In genomic region chr1:229318056-229318455, GRCh38 we compare ENCODE assay signal across 28 cellular contexts. TPM values are rescaled to one million over a fixed set of nuclear protein-coding genes. Genes with fewer than 3 reads are reported as not detected.
A peak's percentile ranks its signal among the peaks of the same experiment; 100 is the strongest.
DNase-seq lines count a peak whose midpoint lies in the region; ATAC-seq, FAIRE-seq and TF ChIP-seq lines count a peak whose summit lies in the region.
"Had no signal": no experiment of that assay in that cellular context is flagged by ENCODE, and none has a peak within 500 bp of the region (broad histone marks: within the 10 kb centered on the region; RNA-seq: fewer than 3 reads in every experiment).

No MANE protein-coding gene starts in this region.

- FAIRE-seq in endothelial cell of umbilical vein (lab: Jason Lieb, UNC): no peak
- FAIRE-seq: H1 had no signal

- H3K36me3 ChIP-seq in CD8-positive, alpha-beta T cell (ENCODE audit: insufficient read depth, low read length): peaks cover 8% of the 10 kb centered on the region
- no peaks in the 10 kb centered on the region for H3K36me3 ChIP-seq in endothelial cell of umbilical vein (ENCODE audit: control insufficient read depth in 2 of 2, extremely low read depth in 1 of 2, insufficient read depth in 2 of 2, low read length in 2 of 2)
- H3K36me3 ChIP-seq in CD4-positive, alpha-beta memory T cell (ENCODE audit: insufficient read depth, low read length): peaks cover 4% of the 10 kb centered on the region
- H3K36me3 ChIP-seq: ovary had no signal

- H3K4me2 ChIP-seq in endothelial cell of umbilical vein (ENCODE audit: insufficient read depth, low read length): no peak overlapping the region

- ATAC-seq in CD8-positive, alpha-beta T cell: no peak
- ATAC-seq: heart left ventricle; left lobe of liver; natural killer cell treated with Interleukin-12 subunit alpha and Interleukin-12 subunit beta and Interleukin-15 and Interleukin-18, amount 100 ng/mL, for 72 hours; stimulated activated effector memory CD8-positive, alpha-beta T cell treated with anti-CD3 and anti-CD28 coated beads, Interleukin-12 subunit alpha, Interleukin-12 subunit beta, amount 100 ng/mL, for 72 hours had no signal

- POLR2A ChIA-PET in CD8-positive, alpha-beta T cell (lab: Charles Lee): no interaction called here
- POLR2A ChIA-PET in endothelial cell of umbilical vein (lab: Charles Lee): no interaction called here
- POLR2A ChIA-PET in CD4-positive, alpha-beta memory T cell (lab: Charles Lee; ENCODE audit: partially characterized antibody): no interaction called here

- no peaks in the 10 kb centered on the region for H3K4me1 ChIP-seq in CD8-positive, alpha-beta T cell (ENCODE audit: insufficient read depth, low read length)
- no peaks in the 10 kb centered on the region for H3K4me1 ChIP-seq in endothelial cell of umbilical vein (ENCODE audit: control insufficient read depth, extremely low read depth, insufficient read depth, low read length)
- no peaks in the 10 kb centered on the region for H3K4me1 ChIP-seq in CD4-positive, alpha-beta memory T cell (ENCODE audit: insufficient read depth, low read length)
- H3K4me1 ChIP-seq: heart left ventricle had no signal

- H3K9me1 ChIP-seq in endothelial cell of umbilical vein (replicated peaks; ENCODE audit: control insufficient read depth, extremely low read depth, insufficient read depth, low read length): no peaks in the 10 kb centered on the region

- no peak for DNase-seq in CD8-positive, alpha-beta T cell
- DNase-seq in NCI-H226: peak; percentile 24
- DNase-seq in endothelial cell of umbilical vein (ENCODE audit: low read depth, low spot score): peak; percentile 7
- DNase-seq in myocyte (ENCODE audit: low read depth): peak; percentile 52
- DNase-seq in CD4-positive, alpha-beta memory T cell: no peak
- DNase-seq in Calu3: no peak
- DNase-seq in stimulated activated CD4-positive, alpha-beta T cell treated with anti-CD3 and anti-CD28 coated beads, Interleukin-2, amount 100 ng/mL, for 48 hours: no peak
- no peak for DNase-seq in dedifferentiated amniotic fluid mesenchymal stem cell (ENCODE audit: extremely low spot score)
- DNase-seq: ACHN; activated CD4-positive, alpha-beta T cell treated with anti-CD3 and anti-CD28 coated beads for 48 hours; activated naive CD4-positive, alpha-beta T cell treated with Interleukin-2 at 50 U/mL for 16 hours; activated T-cell treated with anti-CD3 and anti-CD28 coated beads, Interleukin-2, amount 50 U/mL, for 24 hours; amniotic stem cell; heart left ventricle; KBM-7; midbrain; NCI-H1930; ovary; retina; RPMI8226; substantia nigra had no signal

- intact Hi-C loops in CD8-positive, alpha-beta T cell (cut with DNase I, micrococcal nuclease): no loop called here
- intact Hi-C loops in endothelial cell of umbilical vein (cut with micrococcal nuclease) (no loop called here), Calu3 (cut with micrococcal nuclease; ENCODE audit: unreplicated experiment) (no loop called here)
- intact Hi-C loops in CD4-positive, alpha-beta memory T cell (cut with micrococcal nuclease): no loop called here

- no peaks in the 10 kb centered on the region for H3K9me3 Mint-ChIP-seq in CD8-positive, alpha-beta T cell
- no peaks in the 10 kb centered on the region for H3K9me3 Mint-ChIP-seq in CD4-positive, alpha-beta memory T cell
- H3K9me3 Mint-ChIP-seq in Calu3 (ENCODE audit: low read depth, unreplicated experiment): no peaks in the 10 kb centered on the region
- H3K9me3 Mint-ChIP-seq: activated T-cell treated with anti-CD3 and anti-CD28 coated beads, Interleukin-2, amount 50 U/mL, for 24 hours; natural killer cell treated with Interleukin-12 subunit alpha and Interleukin-12 subunit beta and Interleukin-15 and Interleukin-18, amount 100 ng/mL, for 72 hours; stimulated activated effector memory CD8-positive, alpha-beta T cell treated with anti-CD3 and anti-CD28 coated beads, Interleukin-12 subunit alpha, Interleukin-12 subunit beta, amount 100 ng/mL, for 72 hours had no signal

- H3K27me3 ChIP-seq in CD8-positive, alpha-beta T cell (ENCODE audit: insufficient read depth, low read length): no peaks in the 10 kb centered on the region
- H3K27me3 ChIP-seq in endothelial cell of umbilical vein (ENCODE audit: control insufficient read depth in 2 of 2, insufficient read depth in 2 of 2, low read length in 2 of 2): no peaks in the 10 kb centered on the region
- H3K27me3 ChIP-seq in CD4-positive, alpha-beta memory T cell (ENCODE audit: insufficient read depth, low read length): no peaks in the 10 kb centered on the region
- H3K27me3 ChIP-seq: heart left ventricle, ovary had no signal

- no peaks in the 10 kb centered on the region for H3K27me3 Mint-ChIP-seq in CD8-positive, alpha-beta T cell (ENCODE audit: low read depth)
- H3K27me3 Mint-ChIP-seq in CD4-positive, alpha-beta memory T cell: no peaks in the 10 kb centered on the region
- no peaks in the 10 kb centered on the region for H3K27me3 Mint-ChIP-seq in Calu3 (ENCODE audit: unreplicated experiment)
- H3K27me3 Mint-ChIP-seq: activated T-cell treated with anti-CD3 and anti-CD28 coated beads, Interleukin-2, amount 50 U/mL, for 24 hours; natural killer cell treated with Interleukin-12 subunit alpha and Interleukin-12 subunit beta and Interleukin-15 and Interleukin-18, amount 100 ng/mL, for 72 hours had no signal

- no peak overlapping the region for H3K4me3 Mint-ChIP-seq in CD8-positive, alpha-beta T cell
- no peak overlapping the region for H3K4me3 Mint-ChIP-seq in CD4-positive, alpha-beta memory T cell
- H3K4me3 Mint-ChIP-seq in Calu3 (ENCODE audit: low read depth, unreplicated experiment): no peak overlapping the region
- H3K4me3 Mint-ChIP-seq: activated T-cell treated with anti-CD3 and anti-CD28 coated beads, Interleukin-2, amount 50 U/mL, for 24 hours; natural killer cell treated with Interleukin-12 subunit alpha and Interleukin-12 subunit beta and Interleukin-15 and Interleukin-18, amount 100 ng/mL, for 72 hours; stimulated activated effector memory CD8-positive, alpha-beta T cell treated with anti-CD3 and anti-CD28 coated beads, Interleukin-12 subunit alpha, Interleukin-12 subunit beta, amount 100 ng/mL, for 72 hours had no signal

- H3K27ac Mint-ChIP-seq in CD8-positive, alpha-beta T cell: peak overlapping the region; percentile 55
- H3K27ac Mint-ChIP-seq in CD4-positive, alpha-beta memory T cell: no peak overlapping the region
- no peak overlapping the region for H3K27ac Mint-ChIP-seq in Calu3 (ENCODE audit: unreplicated experiment)
- H3K27ac Mint-ChIP-seq: activated T-cell treated with anti-CD3 and anti-CD28 coated beads, Interleukin-2, amount 50 U/mL, for 24 hours; natural killer cell treated with Interleukin-12 subunit alpha and Interleukin-12 subunit beta and Interleukin-15 and Interleukin-18, amount 100 ng/mL, for 72 hours; stimulated activated effector memory CD8-positive, alpha-beta T cell treated with anti-CD3 and anti-CD28 coated beads, Interleukin-12 subunit alpha, Interleukin-12 subunit beta, amount 100 ng/mL, for 72 hours had no signal

- H3K36me3 Mint-ChIP-seq in CD8-positive, alpha-beta T cell: peaks cover 30% of the 10 kb centered on the region
- H3K36me3 Mint-ChIP-seq in CD4-positive, alpha-beta memory T cell: peaks cover 17 to 35% of the 10 kb centered on the region in 2 donors
- peaks cover 14% of the 10 kb centered on the region for H3K36me3 Mint-ChIP-seq in Calu3 (ENCODE audit: insufficient read depth, unreplicated experiment)
- H3K36me3 Mint-ChIP-seq: natural killer cell treated with Interleukin-12 subunit alpha and Interleukin-12 subunit beta and Interleukin-15 and Interleukin-18, amount 100 ng/mL, for 72 hours had no signal

- no peak overlapping the region for H3K27ac ChIP-seq in CD8-positive, alpha-beta T cell (ENCODE audit: low read depth, low read length)
- H3K27ac ChIP-seq in endothelial cell of umbilical vein (ENCODE audit: insufficient read depth, low read depth, low read length): no peak overlapping the region
- H3K27ac ChIP-seq in CD4-positive, alpha-beta memory T cell (ENCODE audit: low read depth, low read length): no peak overlapping the region
- H3K27ac ChIP-seq: C4-2B, heart left ventricle, ovary, SK-N-MC, VCaP had no signal

- BruUV-seq in endothelial cell of umbilical vein (replicated peaks; lab: Mats Ljungman, UMichigan) (no TSS peak), Calu3 (replicated peaks; lab: Mats Ljungman, UMichigan) (no TSS peak)

- TF ChIP-seq CTCF in CD8-positive, alpha-beta T cell (IDR thresholded peaks at IDR 0.05): no peak
- TF ChIP-seq CTCF in endothelial cell of umbilical vein (IDR thresholded peaks at IDR 0.05; ENCODE audit: extremely low read depth in 1 of 2, insufficient read depth in 1 of 2, low read depth in 1 of 2, low read length in 2 of 2) (no peak), Calu3 (IDR thresholded peaks at IDR 0.05; ENCODE audit: unreplicated experiment) (no peak)

- H3K79me2 ChIP-seq in endothelial cell of umbilical vein (ENCODE audit: control insufficient read depth, insufficient read depth, low read length): no peaks in the 10 kb centered on the region

- no peak overlapping the region for H2AFZ ChIP-seq in endothelial cell of umbilical vein (ENCODE audit: low read depth, low read length)

- dilution Hi-C loops in endothelial cell of umbilical vein (cut with MboI; ENCODE audit: extremely low pct_ligation_motif_present, low sequenced_read_pairs): no loop called here

- no peak overlapping the region for H3K9ac ChIP-seq in endothelial cell of umbilical vein (replicated peaks; ENCODE audit: extremely low read depth, insufficient read depth, low read length)

- no peaks in the 10 kb centered on the region for H4K20me1 ChIP-seq in endothelial cell of umbilical vein (replicated peaks; ENCODE audit: control insufficient read depth, extremely low read depth, insufficient read depth, low read length)

- no peak for TF ChIP-seq POLR2A in endothelial cell of umbilical vein (IDR thresholded peaks at IDR 0.05; ENCODE audit: low read depth, low read length)

- no peaks in the 10 kb centered on the region for H3K9me3 ChIP-seq in CD8-positive, alpha-beta T cell (ENCODE audit: low read length)
- H3K9me3 ChIP-seq in endothelial cell of umbilical vein (replicated peaks; ENCODE audit: control insufficient read depth, insufficient read depth, low read length): no peaks in the 10 kb centered on the region
- H3K9me3 ChIP-seq in CD4-positive, alpha-beta memory T cell (ENCODE audit: control insufficient read depth in 1 of 2, low read length in 2 of 2): no peaks in the 10 kb centered on the region
- H3K9me3 ChIP-seq: heart left ventricle, ovary had no signal

- CTCF ChIA-PET in CD8-positive, alpha-beta T cell (lab: Charles Lee): interaction anchor here (0.7 kb wide), 1 partner anchor 110 kb away, joined by 3 read pairs; no protein-coding TSS in a partner anchor
- CTCF ChIA-PET in endothelial cell of umbilical vein (lab: Charles Lee) (no interaction called here), Calu3 (lab: Charles Lee) (no interaction called here)
- CTCF ChIA-PET in CD4-positive, alpha-beta memory T cell (lab: Charles Lee; ENCODE audit: partially characterized antibody): no interaction called here

- H3K4me1 Mint-ChIP-seq in CD8-positive, alpha-beta T cell (ENCODE audit: low read depth): no peaks in the 10 kb centered on the region
- H3K4me1 Mint-ChIP-seq in CD4-positive, alpha-beta memory T cell: peaks cover 0 to 4% (median 0%) of the 10 kb centered on the region in 4 donors
- no peaks in the 10 kb centered on the region for H3K4me1 Mint-ChIP-seq in Calu3 (ENCODE audit: low read depth, unreplicated experiment)
- H3K4me1 Mint-ChIP-seq: stimulated activated effector memory CD8-positive, alpha-beta T cell treated with anti-CD3 and anti-CD28 coated beads, Interleukin-12 subunit alpha, Interleukin-12 subunit beta, amount 100 ng/mL, for 72 hours had no signal

- no peak overlapping the region for H3K4me3 ChIP-seq in CD8-positive, alpha-beta T cell (ENCODE audit: low read depth, low read length)
- no peak overlapping the region for H3K4me3 ChIP-seq in endothelial cell of umbilical vein (replicated peaks in 1 of 3; ENCODE audit: insufficient read depth in 1 of 3, low read depth in 1 of 3, low read length in 3 of 3)
- H3K4me3 ChIP-seq in CD4-positive, alpha-beta memory T cell (ENCODE audit: low read length in 2 of 2): no peak overlapping the region
- H3K4me3 ChIP-seq: heart left ventricle, ovary, SK-N-MC had no signal

RNA-seq across cellular contexts. Expression of gene CCSAP, which starts 24.8 kb away (rescaled TPM):
- total RNA-seq in CD8-positive, alpha-beta T cell: 10 to 100 TPM; 11.1 to 11.7 TPM
- total RNA-seq in endothelial cell of umbilical vein: 5.7 TPM in 2 replicates
- 1.2 and 1.3 TPM in 2 replicates for polyA plus RNA-seq in endothelial cell of umbilical vein
- 1.4 and 1.5 TPM in 2 replicates for polyA plus RNA-seq in endothelial cell of umbilical vein (2011; cell fraction: cytosol; rRNA removed)
- polyA plus RNA-seq in endothelial cell of umbilical vein (2011; cell fraction: nucleus; rRNA removed): 2.0 and 3.2 TPM in 2 replicates
- 2.3 and 3.3 TPM in 2 replicates for polyA plus RNA-seq in endothelial cell of umbilical vein (2012)
- polyA minus RNA-seq in endothelial cell of umbilical vein: 3.4 TPM in 2 replicates
- polyA minus RNA-seq in endothelial cell of umbilical vein (2011; cell fraction: cytosol; rRNA and poly(A)+ RNA removed): 4.8 TPM
- 1.3 and 2.4 TPM in 2 replicates for polyA minus RNA-seq in endothelial cell of umbilical vein (2011; cell fraction: nucleus; rRNA and poly(A)+ RNA removed)
- total RNA-seq in myocyte: 7.4 and 8.5 TPM in 2 replicates
- 3.2 TPM for polyA plus RNA-seq in myocyte (2012)
- 10 to 100 TPM; 17.5 to 18.3 TPM for total RNA-seq in CD4-positive, alpha-beta memory T cell
- 1 to 10 TPM; 3.9 to 4.1 TPM for polyA plus RNA-seq in CD4-positive, alpha-beta memory T cell
- 10.0 and 11.1 TPM in 2 replicates for total RNA-seq in Calu3 (2022)

RNA-seq across cellular contexts. Expression of gene RAB4A, which starts 47.1 kb away (rescaled TPM):
- total RNA-seq in CD8-positive, alpha-beta T cell: 10 to 100 TPM; 26.7 to 29.7 TPM
- 43.2 and 52.9 TPM in 2 replicates for total RNA-seq in endothelial cell of umbilical vein
- polyA plus RNA-seq in endothelial cell of umbilical vein: 9.8 and 14.8 TPM in 2 replicates
- polyA plus RNA-seq in endothelial cell of umbilical vein (2011; cell fraction: cytosol; rRNA removed): 24.2 and 29.2 TPM in 2 replicates
- 8.6 and 10.7 TPM in 2 replicates for polyA plus RNA-seq in endothelial cell of umbilical vein (2011; cell fraction: nucleus; rRNA removed)
- polyA plus RNA-seq in endothelial cell of umbilical vein (2012): 31.1 and 33.3 TPM in 2 replicates
- polyA minus RNA-seq in endothelial cell of umbilical vein: 5.0 and 8.6 TPM in 2 replicates
- polyA minus RNA-seq in endothelial cell of umbilical vein (2011; cell fraction: cytosol; rRNA and poly(A)+ RNA removed): 5.0 TPM
- 6.4 and 6.9 TPM in 2 replicates for polyA minus RNA-seq in endothelial cell of umbilical vein (2011; cell fraction: nucleus; rRNA and poly(A)+ RNA removed)
- 15.7 and 18.7 TPM in 2 replicates for total RNA-seq in myocyte
- polyA plus RNA-seq in myocyte (2012): 19.9 TPM
- total RNA-seq in CD4-positive, alpha-beta memory T cell: 10 to 100 TPM; 43.7 to 44.9 TPM
- 10 to 100 TPM; 18.8 to 23.0 TPM for polyA plus RNA-seq in CD4-positive, alpha-beta memory T cell
- total RNA-seq in Calu3 (2022): 66.6 and 78.7 TPM in 2 replicates

Comparison
In these comparisons a context has a peak if more than half of its experiments do, and no peak if none do; other contexts are left out.
1. DNase-seq: peak in NCI-H226 (single experiment), endothelial cell of umbilical vein (single experiment) and myocyte (single experiment); none in CD8-positive, alpha-beta T cell (0 of 7), CD4-positive, alpha-beta memory T cell (0 of 5), Calu3 (single experiment), stimulated activated CD4-positive, alpha-beta T cell treated with anti-CD3 and anti-CD28 coated beads, Interleukin-2, amount 100 ng/mL, for 48 hours (0 of 2) and dedifferentiated amniotic fluid mesenchymal stem cell (single experiment).